8 cellular contexts compared by ENCODE assay signal in the genomic region with DNA sequence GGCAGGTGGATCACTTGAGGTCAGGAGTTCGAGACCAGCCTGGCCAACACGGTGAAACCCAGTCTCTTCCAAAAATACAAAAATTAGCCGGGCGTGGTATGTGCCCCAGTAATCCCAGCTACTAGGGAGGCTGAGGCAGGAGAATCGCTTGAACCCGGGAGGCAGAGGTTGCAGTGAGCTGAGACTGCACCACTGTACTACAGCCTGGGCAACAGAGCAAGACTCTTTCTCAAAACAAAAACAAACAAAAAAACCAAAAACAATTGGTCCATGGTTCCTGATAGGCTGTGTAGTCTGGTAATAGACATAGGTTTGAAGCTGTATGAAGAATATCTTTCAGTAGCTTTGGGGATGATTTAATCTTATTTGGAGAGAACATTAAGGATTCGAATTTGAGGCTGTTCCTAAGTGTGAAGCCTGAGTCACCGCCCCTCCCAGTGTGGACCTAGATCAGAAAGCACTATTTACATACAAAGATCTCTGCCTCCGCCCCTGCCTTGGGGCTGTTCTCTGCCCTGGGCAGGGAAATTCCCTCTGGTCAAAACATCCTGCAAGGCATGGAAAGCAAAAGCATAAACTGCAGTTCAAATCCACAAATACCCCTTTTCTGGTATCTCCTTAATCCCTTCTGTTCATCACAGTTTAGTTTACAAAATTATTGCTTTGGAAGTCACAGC. TPM values are rescaled to one million over a fixed set of nuclear protein-coding genes. Genes with fewer than 3 reads are reported as not detected.
DNase-seq lines count a peak whose midpoint lies in the region; ATAC-seq and TF ChIP-seq lines count a peak whose summit lies in the region.

No MANE protein-coding gene starts in this region.

- H3K4me3 ChIP-seq in OCI-LY3 (ENCODE audit: low read length) (peak overlapping the region; percentile 40), fibroblast of villous mesenchyme (ENCODE audit: low read depth, low read length) (no peak overlapping the region), ascending aorta (no peak overlapping the region)

- peaks cover 5% of the 10 kb centered on the region for H3K4me1 Mint-ChIP-seq in chondrocyte (ENCODE audit: low read depth)

- H3K9ac ChIP-seq in OCI-LY3 (ENCODE audit: low read length) = peak overlapping the region; percentile 20; the same call in 1 of the 2 replicates

- intact Hi-C loops in ascending aorta (cut with DNase I) = no loop called here

- H3K4me1 ChIP-seq in OCI-LY3 (ENCODE audit: low read length) (peaks cover 58% of the 10 kb centered on the region), ascending aorta (no peaks in the 10 kb centered on the region)

- TF ChIP-seq CTCF in OCI-LY3 (IDR thresholded peaks at IDR 0.05; ENCODE audit: low read depth, low read length) (no peak), fibroblast of villous mesenchyme (IDR thresholded peaks at IDR 0.05; ENCODE audit: insufficient read depth, low read depth, low read length) (no peak), ascending aorta (IDR thresholded peaks at IDR 0.05) (no peak), chondrocyte (IDR thresholded peaks at IDR 0.05) (no peak)

- no peaks in the 10 kb centered on the region for H4K20me1 ChIP-seq in OCI-LY3 (ENCODE audit: insufficient read depth, low read length)

- H3K9me3 ChIP-seq in OCI-LY3 (ENCODE audit: insufficient read depth, low read length) (no peaks in the 10 kb centered on the region), ascending aorta (no peaks in the 10 kb centered on the region)

- no peaks in the 10 kb centered on the region for H3K9me3 Mint-ChIP-seq in chondrocyte (ENCODE audit: low read depth)

- peak overlapping the region; percentile 71 for H3K4me2 ChIP-seq in OCI-LY3 (ENCODE audit: low read length)

- H3K4me3 Mint-ChIP-seq in chondrocyte (ENCODE audit: unreplicated experiment) = no peak overlapping the region

- H3K79me2 ChIP-seq in OCI-LY3 (ENCODE audit: low read length) = no peaks in the 10 kb centered on the region

- H3K27ac Mint-ChIP-seq in chondrocyte (ENCODE audit: unreplicated experiment) = no peak overlapping the region

- no peak overlapping the region for H2AFZ ChIP-seq in OCI-LY3 (ENCODE audit: low read depth, low read length)

- peak overlapping the region; percentile 62 for H3K27ac ChIP-seq in OCI-LY3 (ENCODE audit: low read length)
- H3K27ac ChIP-seq in ascending aorta = no peak overlapping the region

- peak; percentile 94 for ATAC-seq in GM18907 (IDR thresholded peaks at IDR 0.05; ENCODE audit: unreplicated experiment)
- peak; percentile 98 for ATAC-seq in HG02588 (IDR thresholded peaks at IDR 0.05; ENCODE audit: unreplicated experiment)

- peaks cover 5% of the 10 kb centered on the region for H3K27me3 ChIP-seq in OCI-LY3 (ENCODE audit: low read depth, low read length)
- no peaks in the 10 kb centered on the region for H3K27me3 ChIP-seq in ascending aorta

- peak; percentile 91 for DNase-seq in fibroblast of villous mesenchyme (ENCODE audit: low read depth)
- DNase-seq in KG1 (lab: John Stamatoyannopoulos, UW) = no peak
- DNase-seq in ascending aorta (ENCODE audit: low spot score in 2 of 2) = no peak
- no peak for DNase-seq in chondrocyte (ENCODE audit: low spot score)
- no peak for DNase-seq in NOMO-1 (lab: John Stamatoyannopoulos, UW; ENCODE audit: unreplicated experiment in 2 of 2)

- no peaks in the 10 kb centered on the region for H3K36me3 Mint-ChIP-seq in chondrocyte (ENCODE audit: low read depth)

- no peaks in the 10 kb centered on the region for H3K36me3 ChIP-seq in OCI-LY3 (replicated peaks; ENCODE audit: low read depth, low read length)
- no peaks in the 10 kb centered on the region for H3K36me3 ChIP-seq in ascending aorta

- H3K27me3 Mint-ChIP-seq in chondrocyte (ENCODE audit: low read depth) = peaks cover 3% of the 10 kb centered on the region

RNA-seq across cellular contexts. Expression of a gene that starts 52.8 kb away (rescaled TPM):
- total RNA-seq in fibroblast of villous mesenchyme (25.4 and 25.5 TPM in 2 replicates), ascending aorta (not detected), chondrocyte (4.1 to 9.9 TPM (median 8.0 TPM) in 3 replicates)
